In the genomic region with DNA sequence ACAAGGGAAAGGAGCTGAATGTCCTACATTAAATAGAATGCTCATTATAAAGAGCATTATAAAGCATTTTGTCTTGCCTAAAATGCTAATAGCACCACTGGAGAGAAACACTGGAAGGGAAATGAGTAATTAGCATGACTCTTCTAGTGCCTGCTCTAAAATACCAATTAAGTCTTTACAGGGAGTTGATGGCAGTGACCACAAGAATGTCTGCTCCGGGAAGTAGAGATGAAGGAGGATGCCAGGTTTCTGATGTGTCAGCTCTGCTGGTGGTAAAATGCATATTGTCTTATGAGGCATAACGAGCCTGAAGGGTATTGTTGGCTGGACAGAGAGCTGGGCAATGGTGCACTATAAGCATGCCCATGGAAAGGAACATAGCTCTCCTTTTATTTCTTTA, we compare ENCODE assay signal across 13 cellular contexts. TPM values are rescaled to one million over a fixed set of nuclear protein-coding genes. Genes with fewer than 3 reads are reported as not detected.
DNase-seq lines count a peak whose midpoint lies in the region; ATAC-seq and TF ChIP-seq lines count a peak whose summit lies in the region.
"Had no signal": no experiment of that assay in that cellular context is flagged by ENCODE, and none has a peak within 500 bp of the region (broad histone marks: within the 10 kb centered on the region; RNA-seq: fewer than 3 reads in every experiment).

No MANE protein-coding gene starts in this region.

- in situ Hi-C loops in GM23248 (cut with MboI): no loop called here
- in situ Hi-C loops in Panc1 (cut with HindIII; ENCODE audit: low pct_unique_long_range_greater_than_20kb, low sequenced_read_pairs): no loop called here

- TF ChIP-seq CTCF in Panc1 (IDR thresholded peaks at IDR 0.05) (no peak), retinal pigment epithelial cell (conservative IDR thresholded peaks at IDR 0.05; ENCODE audit: low read depth, low read length) (no peak), esophagus squamous epithelium (IDR thresholded peaks at IDR 0.05) (no peak)

- H3K9me2 ChIP-seq in GM23248 (ENCODE audit: insufficient read depth): no peaks in the 10 kb centered on the region

- peaks cover 20% of the 10 kb centered on the region for H3K27me3 Mint-ChIP-seq in activated CD4-positive, alpha-beta T cell treated with anti-CD3 and anti-CD28 coated beads, Interleukin-2, amount 10 ng/mL, durations not matched to agents 7 days and 5 days
- peaks cover 2 to 25% (median 8%) of the 10 kb centered on the region in 5 donors for H3K27me3 Mint-ChIP-seq in naive thymus-derived CD8-positive, alpha-beta T cell

- peak overlapping the region; percentile 42 for H3K4me2 ChIP-seq in GM23248 (ENCODE audit: unreplicated experiment)

- H3K36me3 ChIP-seq in GM23248 (ENCODE audit: low read depth) (peaks cover 42% of the 10 kb centered on the region), Panc1 (ENCODE audit: control insufficient read depth, insufficient read depth, low read length) (no peaks in the 10 kb centered on the region), esophagus squamous epithelium (no peaks in the 10 kb centered on the region)
- H3K36me3 ChIP-seq: upper lobe of left lung had no signal

- no peak overlapping the region for H3K27ac Mint-ChIP-seq in activated CD4-positive, alpha-beta T cell treated with anti-CD3 and anti-CD28 coated beads, Interleukin-2, amount 10 ng/mL, durations not matched to agents 7 days and 5 days
- H3K27ac Mint-ChIP-seq in naive thymus-derived CD8-positive, alpha-beta T cell: no peak overlapping the region
- H3K27ac Mint-ChIP-seq: activated CD4-positive, alpha-beta T cell treated with anti-CD3 and anti-CD28 coated beads for 36 hours; activated T-helper 2 cell treated with anti-CD3 and anti-CD28 coated beads, Interferon-gamma antibody, Interleukin-2, Interleukin-4, amounts not matched to agents 10 μg/mL and 5 μg/mL and 100 μg/mL, durations not matched to agents 14 hours and 24 hours and 36 hours had no signal

- DNase-seq in GM23248: peak; percentile 94
- DNase-seq in Panc1 (ENCODE audit: low read depth, low spot score): peak; percentile 69
- DNase-seq in dermis blood vessel endothelial cell: peak; percentile 65
- peak; percentile 80 for DNase-seq in retinal pigment epithelial cell (ENCODE audit: low read depth)
- no peak for DNase-seq in activated CD4-positive, alpha-beta T cell treated with anti-CD3 and anti-CD28 coated beads, Interleukin-2, amount 10 ng/mL, durations not matched to agents 7 days and 5 days
- DNase-seq in naive thymus-derived CD8-positive, alpha-beta T cell: no peak
- no peak for DNase-seq in esophagus squamous epithelium (lab: John Stamatoyannopoulos, UW)
- DNase-seq: activated CD4-positive, alpha-beta T cell treated with anti-CD3 and anti-CD28 coated beads for 36 hours; upper lobe of left lung had no signal

- H3K4me1 Mint-ChIP-seq in activated CD4-positive, alpha-beta T cell treated with anti-CD3 and anti-CD28 coated beads, Interleukin-2, amount 10 ng/mL, durations not matched to agents 7 days and 5 days: no peaks in the 10 kb centered on the region
- no peaks in the 10 kb centered on the region for H3K4me1 Mint-ChIP-seq in naive thymus-derived CD8-positive, alpha-beta T cell
- H3K4me1 Mint-ChIP-seq: activated CD4-positive, alpha-beta T cell treated with anti-CD3 and anti-CD28 coated beads for 36 hours had no signal

- no peak for TF ChIP-seq POLR2A in esophagus squamous epithelium (IDR thresholded peaks at IDR 0.05)

- H3K9ac ChIP-seq in GM23248: no peak overlapping the region

- no TSS peak for BruUV-seq in Panc1 (replicated peaks; lab: Mats Ljungman, UMichigan)

- WGBS in GM23248 (ENCODE audit: low coverage in 1 of 2, low lambda C conversion rate in 2 of 2, missing lambda C conversion rate in 2 of 2), 2 experiments: 0% methylated on average over 2 of the region's 2 CpGs
- WGBS in esophagus squamous epithelium, 2 donors: 33 to 47% methylated on average over 2 of the region's 2 CpGs

- H3K36me3 Mint-ChIP-seq in activated CD4-positive, alpha-beta T cell treated with anti-CD3 and anti-CD28 coated beads, Interleukin-2, amount 10 ng/mL, durations not matched to agents 7 days and 5 days (ENCODE audit: low read depth): no peaks in the 10 kb centered on the region
- H3K36me3 Mint-ChIP-seq in naive thymus-derived CD8-positive, alpha-beta T cell: peaks cover 0 to 5% (median 0%) of the 10 kb centered on the region in 3 donors

- H3K9me3 ChIP-seq in GM23248 (ENCODE audit: low read depth) (peaks cover 6% of the 10 kb centered on the region), Panc1 (ENCODE audit: control insufficient read depth, insufficient read depth, low read depth, low read length) (peaks cover 7% of the 10 kb centered on the region; the same call in 1 of the 2 replicates), esophagus squamous epithelium (no peaks in the 10 kb centered on the region)

- peak overlapping the region; percentile 38 for H3K27ac ChIP-seq in GM23248
- H3K27ac ChIP-seq in Panc1 (ENCODE audit: low read length): no peak overlapping the region
- H3K27ac ChIP-seq in esophagus squamous epithelium: no peak overlapping the region
- H3K27ac ChIP-seq: upper lobe of left lung had no signal

- no peak overlapping the region for H3K4me3 Mint-ChIP-seq in activated CD4-positive, alpha-beta T cell treated with anti-CD3 and anti-CD28 coated beads, Interleukin-2, amount 10 ng/mL, durations not matched to agents 7 days and 5 days
- no peak overlapping the region for H3K4me3 Mint-ChIP-seq in naive thymus-derived CD8-positive, alpha-beta T cell
- H3K4me3 Mint-ChIP-seq: activated CD4-positive, alpha-beta T cell treated with anti-CD3 and anti-CD28 coated beads for 36 hours had no signal

- H3K27me3 ChIP-seq in GM23248 (replicated peaks; ENCODE audit: insufficient read depth) (no peaks in the 10 kb centered on the region), Panc1 (ENCODE audit: control insufficient read depth, insufficient read depth, low read length) (no peaks in the 10 kb centered on the region), esophagus squamous epithelium (peaks cover 0 to 8% (median 0%) of the 10 kb centered on the region in 4 donors)
- H3K27me3 ChIP-seq: upper lobe of left lung had no signal

- H3F3A ChIP-seq in GM23248 (ENCODE audit: insufficient read depth): peaks cover 25% of the 10 kb centered on the region

- H3K4me1 ChIP-seq in GM23248 (ENCODE audit: insufficient read depth) (peaks cover 41% of the 10 kb centered on the region), Panc1 (ENCODE audit: control insufficient read depth, insufficient read depth, low read length) (no peaks in the 10 kb centered on the region), esophagus squamous epithelium (no peaks in the 10 kb centered on the region)
- H3K4me1 ChIP-seq: upper lobe of left lung had no signal

- H3K4me3 ChIP-seq in GM23248: no peak overlapping the region
- no peak overlapping the region for H3K4me3 ChIP-seq in Panc1 (ENCODE audit: low read depth in 2 of 2, low read length in 2 of 2)
- H3K4me3 ChIP-seq in retinal pigment epithelial cell (ENCODE audit: low read length): no peak overlapping the region
- H3K4me3 ChIP-seq in esophagus squamous epithelium: no peak overlapping the region
- H3K4me3 ChIP-seq: upper lobe of left lung had no signal

- no peaks in the 10 kb centered on the region for H4K20me1 ChIP-seq in GM23248 (ENCODE audit: insufficient read depth)

- CTCF ChIA-PET in Panc1 (lab: Charles Lee): no interaction called here
- CTCF ChIA-PET in activated CD4-positive, alpha-beta T cell treated with anti-CD3 and anti-CD28 coated beads, Interleukin-2, amount 10 ng/mL, durations not matched to agents 7 days and 5 days (lab: Charles Lee): interaction anchor here (1.3 kb wide), 1 partner anchor 9 kb away, joined by 3 read pairs; no protein-coding TSS in a partner anchor

- ATAC-seq in Panc1: peak; percentile 73
- ATAC-seq in naive thymus-derived CD8-positive, alpha-beta T cell: no peak
- no peak for ATAC-seq in HG02938 (IDR thresholded peaks at IDR 0.05; ENCODE audit: unreplicated experiment)
- ATAC-seq: activated CD4-positive, alpha-beta T cell treated with anti-CD3 and anti-CD28 coated beads for 36 hours; sciatic nerve had no signal

- intact Hi-C loops in Panc1 (cut with micrococcal nuclease; ENCODE audit: unreplicated experiment) (no loop called here), esophagus squamous epithelium (cut with DNase I) (no loop called here)

- peaks cover 2% of the 10 kb centered on the region for H3K9me3 Mint-ChIP-seq in activated CD4-positive, alpha-beta T cell treated with anti-CD3 and anti-CD28 coated beads, Interleukin-2, amount 10 ng/mL, durations not matched to agents 7 days and 5 days
- H3K9me3 Mint-ChIP-seq in naive thymus-derived CD8-positive, alpha-beta T cell: peaks cover 0 to 16% (median 2%) of the 10 kb centered on the region in 9 donors
- H3K9me3 Mint-ChIP-seq: activated T-helper 2 cell treated with anti-CD3 and anti-CD28 coated beads, Interferon-gamma antibody, Interleukin-2, Interleukin-4, amounts not matched to agents 10 μg/mL and 5 μg/mL and 100 μg/mL, durations not matched to agents 14 hours and 24 hours and 36 hours had no signal

- peaks cover 65% of the 10 kb centered on the region for H3K79me2 ChIP-seq in GM23248 (ENCODE audit: insufficient read depth)

- H2AFZ ChIP-seq in GM23248: no peak overlapping the region

- POLR2A ChIA-PET in Panc1 (lab: Charles Lee): no interaction called here
- POLR2A ChIA-PET in activated CD4-positive, alpha-beta T cell treated with anti-CD3 and anti-CD28 coated beads, Interleukin-2, amount 10 ng/mL, durations not matched to agents 7 days and 5 days (lab: Charles Lee): no interaction called here
- POLR2A ChIA-PET in naive thymus-derived CD8-positive, alpha-beta T cell (lab: Charles Lee): no interaction called here

RNA-seq across cellular contexts. Expression of a gene that starts 49.5 kb away (rescaled TPM):
- 157 and 174 TPM in 2 replicates for total RNA-seq in GM23248 (2014; rRNA removed; shearing (Covaris generic))
- polyA plus RNA-seq in GM23248 (2016; fragmentation: Nextera tagmentation; extraction: Ambion mirVana): 110 TPM in 2 replicates
- 29.7 TPM for total RNA-seq in Panc1 (2021; ENCODE audit: unreplicated experiment)
- 19.8 TPM for polyA plus RNA-seq in Panc1 (2012; ENCODE audit: insufficient read length)
- 69.6 and 78.1 TPM in 2 replicates for total RNA-seq in dermis blood vessel endothelial cell
- total RNA-seq in activated CD4-positive, alpha-beta T cell treated with anti-CD3 and anti-CD28 coated beads, Interleukin-2, amount 10 ng/mL, durations not matched to agents 7 days and 5 days: under 1 TPM; 0.06 to 0.15 TPM
- total RNA-seq in naive thymus-derived CD8-positive, alpha-beta T cell: not detected
- polyA plus RNA-seq in naive thymus-derived CD8-positive, alpha-beta T cell: under 1 TPM; 0.02 to 0.16 (median 0.10) TPM
- total RNA-seq in esophagus squamous epithelium: 100 to 1,000 TPM in 1 of 4 donors, 10 to 100 TPM in 3; 10.7 to 320 (median 42.0) TPM
- total RNA-seq: NCI-H460 had no signal

Comparison
In these comparisons a context has a peak if more than half of its experiments do, and no peak if none do; other contexts are left out.
1. DNase-seq: peak in GM23248 (single experiment), Panc1 (single experiment), dermis blood vessel endothelial cell (single experiment) and retinal pigment epithelial cell (single experiment); none in activated CD4-positive, alpha-beta T cell treated with anti-CD3 and anti-CD28 coated beads, Interleukin-2, amount 10 ng/mL, durations not matched to agents 7 days and 5 days (single experiment), naive thymus-derived CD8-positive, alpha-beta T cell (0 of 10) and esophagus squamous epithelium (single experiment).
2. RNA of a gene that starts 49.5 kb away (total RNA-seq): 157 to 174 TPM in GM23248, 69.6 to 78.1 TPM in dermis blood vessel endothelial cell, 10.7 to 320 TPM in esophagus squamous epithelium and 29.7 TPM in Panc1 (single experiment); 0.06 to 0.15 TPM in activated CD4-positive, alpha-beta T cell treated with anti-CD3 and anti-CD28 coated beads, Interleukin-2, amount 10 ng/mL, durations not matched to agents 7 days and 5 days and not detected in naive thymus-derived CD8-positive, alpha-beta T cell; every median in the first group is over 10 times any median in the second.